ENCODE assay signal across 30 cellular contexts in the genomic region with DNA sequence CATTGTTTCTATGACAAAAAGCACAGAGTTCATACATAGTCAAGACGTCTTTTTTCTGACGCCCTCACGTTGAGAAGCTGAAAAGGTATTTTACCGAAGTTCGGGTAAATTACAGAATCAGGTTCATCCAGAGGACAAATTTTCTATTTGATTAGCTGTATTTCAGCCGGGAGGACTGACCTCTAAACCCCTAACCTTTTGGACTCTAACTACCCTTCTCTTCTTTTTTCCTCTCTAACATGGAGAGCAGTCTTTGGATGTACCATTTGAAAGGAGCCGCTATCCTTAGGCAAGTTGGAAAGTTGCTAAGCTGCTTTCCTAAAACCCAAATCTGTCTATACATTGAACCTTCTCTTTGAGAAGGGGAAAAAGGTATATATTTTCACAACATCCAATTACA. TPM values are rescaled to one million over a fixed set of nuclear protein-coding genes. Genes with fewer than 3 reads are reported as not detected.
"Had no signal": no experiment of that assay in that cellular context is flagged by ENCODE, and none has a peak within 500 bp of the region (broad histone marks: within the 10 kb centered on the region; RNA-seq: fewer than 3 reads in every experiment).

No MANE protein-coding gene starts in this region.

- H3K9me3 ChIP-seq: ascending aorta, SK-N-SH had no signal

- H3K27ac Mint-ChIP-seq: activated B cell treated with CpG ODN at 0.5 μM for 24 hours; activated CD4-positive, alpha-beta memory T cell treated with anti-CD3 and anti-CD28 coated beads for 36 hours; activated CD4-positive, alpha-beta T cell treated with anti-CD3 and anti-CD28 coated beads, Interleukin-2, amount 10 ng/mL, durations not matched to agents 7 days and 5 days; activated naive CD4-positive, alpha-beta T cell treated with anti-CD3 and anti-CD28 coated beads, Interleukin-2, amount 50 U/mL, for 72 hours; activated naive CD8-positive, alpha-beta T cell treated with anti-CD3 and anti-CD28 coated beads, Interleukin-2, amount 50 U/mL, for 24 hours; T-helper 1 cell treated with Interleukin-12 subunit alpha and Interleukin-12 subunit beta and Interleukin-4 antibody, amounts not matched to agents 30 μg/mL and 1 μg/mL, for 36 hours had no signal

- H3K36me3 ChIP-seq: brain microvascular endothelial cell, cardiac muscle cell had no signal

- DNase-seq: activated B cell treated with CpG ODN at 0.5 μM for 24 hours; activated CD4-positive, alpha-beta memory T cell treated with anti-CD3 and anti-CD28 coated beads for 36 hours; activated CD4-positive, alpha-beta T cell treated with anti-CD3 and anti-CD28 coated beads, Interleukin-2, amount 10 ng/mL, durations not matched to agents 7 days and 5 days; activated CD8-positive, alpha-beta memory T cell treated with anti-CD3 and anti-CD28 coated beads for 24 hours; activated effector memory CD4-positive, alpha-beta T cell treated with anti-CD3 and anti-CD28 coated beads, Interleukin-2, amount 50 U/mL, for 16 hours; activated naive CD4-positive, alpha-beta T cell treated with Interleukin-2 at 50 U/mL for 16 hours; activated naive CD8-positive, alpha-beta T cell treated with anti-CD3 and anti-CD28 coated beads, Interleukin-2, amount 50 U/mL, for 24 hours; activated T-cell treated with anti-CD3 and anti-CD28 coated beads, Interleukin-2, amount 50 U/mL, for 4 hours; amniotic stem cell; brain microvascular endothelial cell; Karpas-422; MM.1S; NCI-H1105; NCI-H1436; NCI-H1694 treated with DMSO at 0.1 percent for 48 hours; NCI-H2029 treated with DMSO at 0.1 percent for 48 hours; NCI-H345; NCI-H510A; NCI-H526 treated with DMSO at 0.1 percent for 48 hours; NCI-H82; SK-N-SH; SW 1271; T-helper 9 cell had no signal

- H3K9ac ChIP-seq: SK-N-SH had no signal

- H3K9me3 Mint-ChIP-seq: activated B cell treated with CpG ODN at 0.5 μM for 24 hours; activated CD4-positive, alpha-beta memory T cell treated with anti-CD3 and anti-CD28 coated beads for 36 hours; activated naive CD4-positive, alpha-beta T cell treated with anti-CD3 and anti-CD28 coated beads, Interleukin-2, amount 50 U/mL, for 72 hours; activated naive CD8-positive, alpha-beta T cell treated with anti-CD3 and anti-CD28 coated beads, Interleukin-2, amount 50 U/mL, for 24 hours; activated T-cell treated with anti-CD3 and anti-CD28 coated beads, Interleukin-2, amount 50 U/mL, for 4 hours; T-helper 1 cell treated with Interleukin-12 subunit alpha and Interleukin-12 subunit beta and Interleukin-4 antibody, amounts not matched to agents 30 μg/mL and 1 μg/mL, for 36 hours had no signal

- H3K27ac ChIP-seq: ascending aorta, brain microvascular endothelial cell, cardiac muscle cell had no signal

- H3K4me2 ChIP-seq: SK-N-SH had no signal

- FAIRE-seq: TTC549 had no signal

- H3K4me3 Mint-ChIP-seq: activated B cell treated with CpG ODN at 0.5 μM for 24 hours; activated CD4-positive, alpha-beta memory T cell treated with anti-CD3 and anti-CD28 coated beads for 36 hours; activated CD4-positive, alpha-beta T cell treated with anti-CD3 and anti-CD28 coated beads, Interleukin-2, amount 10 ng/mL, durations not matched to agents 7 days and 5 days; activated naive CD8-positive, alpha-beta T cell treated with anti-CD3 and anti-CD28 coated beads, Interleukin-2, amount 50 U/mL, for 24 hours; activated T-cell treated with anti-CD3 and anti-CD28 coated beads, Interleukin-2, amount 50 U/mL, for 4 hours; T-helper 1 cell treated with Interleukin-12 subunit alpha and Interleukin-12 subunit beta and Interleukin-4 antibody, amounts not matched to agents 30 μg/mL and 1 μg/mL, for 36 hours had no signal

- ATAC-seq: activated naive CD4-positive, alpha-beta T cell treated with anti-CD3 and anti-CD28 coated beads, Interleukin-2, amount 50 U/mL, for 72 hours; activated naive CD8-positive, alpha-beta T cell treated with anti-CD3 and anti-CD28 coated beads, Interleukin-2, amount 50 U/mL, for 24 hours; activated T-cell treated with anti-CD3 and anti-CD28 coated beads, Interleukin-2, amount 50 U/mL, for 4 hours; Right ventricle myocardium inferior had no signal

- H3K4me3 ChIP-seq: ascending aorta, cardiac muscle cell had no signal

RNA-seq across cellular contexts. Expression of gene HOXD3, which starts 2.3 kb away (rescaled TPM):
- total RNA-seq: activated B cell treated with CpG ODN at 0.5 μM for 24 hours; activated CD4-positive, alpha-beta memory T cell treated with anti-CD3 and anti-CD28 coated beads for 36 hours; activated CD4-positive, alpha-beta T cell treated with anti-CD3 and anti-CD28 coated beads, Interleukin-2, amount 10 ng/mL, durations not matched to agents 7 days and 5 days; activated naive CD4-positive, alpha-beta T cell treated with anti-CD3 and anti-CD28 coated beads, Interleukin-2, amount 50 U/mL, for 72 hours; activated T-cell treated with anti-CD3 and anti-CD28 coated beads, Interleukin-2, amount 50 U/mL, for 4 hours; OCI-LY7 had no signal
- polyA plus RNA-seq: cardiac muscle cell had no signal

RNA-seq across cellular contexts. Expression of gene HOXD4, which starts 3.5 kb away (rescaled TPM):
- total RNA-seq: activated B cell treated with CpG ODN at 0.5 μM for 24 hours; activated CD4-positive, alpha-beta memory T cell treated with anti-CD3 and anti-CD28 coated beads for 36 hours; activated CD4-positive, alpha-beta T cell treated with anti-CD3 and anti-CD28 coated beads, Interleukin-2, amount 10 ng/mL, durations not matched to agents 7 days and 5 days; activated naive CD4-positive, alpha-beta T cell treated with anti-CD3 and anti-CD28 coated beads, Interleukin-2, amount 50 U/mL, for 72 hours; activated T-cell treated with anti-CD3 and anti-CD28 coated beads, Interleukin-2, amount 50 U/mL, for 4 hours; cardiac muscle cell; OCI-LY7; Right ventricle myocardium inferior had no signal
- polyA plus RNA-seq: cardiac muscle cell had no signal

RNA-seq across cellular contexts. Expression of gene HOXD8, which starts 25.3 kb away (rescaled TPM):
- total RNA-seq: activated B cell treated with CpG ODN at 0.5 μM for 24 hours; activated CD4-positive, alpha-beta memory T cell treated with anti-CD3 and anti-CD28 coated beads for 36 hours; activated CD4-positive, alpha-beta T cell treated with anti-CD3 and anti-CD28 coated beads, Interleukin-2, amount 10 ng/mL, durations not matched to agents 7 days and 5 days; activated naive CD4-positive, alpha-beta T cell treated with anti-CD3 and anti-CD28 coated beads, Interleukin-2, amount 50 U/mL, for 72 hours; cardiac muscle cell; OCI-LY7 had no signal
- polyA plus RNA-seq: cardiac muscle cell had no signal

RNA-seq across cellular contexts. Expression of gene HOXD9, which starts 32.3 kb away (rescaled TPM):
- total RNA-seq: activated B cell treated with CpG ODN at 0.5 μM for 24 hours; activated CD4-positive, alpha-beta memory T cell treated with anti-CD3 and anti-CD28 coated beads for 36 hours; activated CD4-positive, alpha-beta T cell treated with anti-CD3 and anti-CD28 coated beads, Interleukin-2, amount 10 ng/mL, durations not matched to agents 7 days and 5 days; activated naive CD4-positive, alpha-beta T cell treated with anti-CD3 and anti-CD28 coated beads, Interleukin-2, amount 50 U/mL, for 72 hours; activated T-cell treated with anti-CD3 and anti-CD28 coated beads, Interleukin-2, amount 50 U/mL, for 4 hours; ascending aorta; cardiac muscle cell; OCI-LY7; Right ventricle myocardium inferior had no signal
- polyA plus RNA-seq: cardiac muscle cell had no signal

RNA-seq across cellular contexts. Expression of gene HOXD1, which starts 33.6 kb away (rescaled TPM):
- total RNA-seq: activated B cell treated with CpG ODN at 0.5 μM for 24 hours; activated CD4-positive, alpha-beta memory T cell treated with anti-CD3 and anti-CD28 coated beads for 36 hours; activated CD4-positive, alpha-beta T cell treated with anti-CD3 and anti-CD28 coated beads, Interleukin-2, amount 10 ng/mL, durations not matched to agents 7 days and 5 days; activated naive CD4-positive, alpha-beta T cell treated with anti-CD3 and anti-CD28 coated beads, Interleukin-2, amount 50 U/mL, for 72 hours; activated T-cell treated with anti-CD3 and anti-CD28 coated beads, Interleukin-2, amount 50 U/mL, for 4 hours; cardiac muscle cell; OCI-LY7; Right ventricle myocardium inferior had no signal
- polyA plus RNA-seq: cardiac muscle cell, SK-N-SH had no signal
